1 cellular context compared by ENCODE assay signal in the genomic region with DNA sequence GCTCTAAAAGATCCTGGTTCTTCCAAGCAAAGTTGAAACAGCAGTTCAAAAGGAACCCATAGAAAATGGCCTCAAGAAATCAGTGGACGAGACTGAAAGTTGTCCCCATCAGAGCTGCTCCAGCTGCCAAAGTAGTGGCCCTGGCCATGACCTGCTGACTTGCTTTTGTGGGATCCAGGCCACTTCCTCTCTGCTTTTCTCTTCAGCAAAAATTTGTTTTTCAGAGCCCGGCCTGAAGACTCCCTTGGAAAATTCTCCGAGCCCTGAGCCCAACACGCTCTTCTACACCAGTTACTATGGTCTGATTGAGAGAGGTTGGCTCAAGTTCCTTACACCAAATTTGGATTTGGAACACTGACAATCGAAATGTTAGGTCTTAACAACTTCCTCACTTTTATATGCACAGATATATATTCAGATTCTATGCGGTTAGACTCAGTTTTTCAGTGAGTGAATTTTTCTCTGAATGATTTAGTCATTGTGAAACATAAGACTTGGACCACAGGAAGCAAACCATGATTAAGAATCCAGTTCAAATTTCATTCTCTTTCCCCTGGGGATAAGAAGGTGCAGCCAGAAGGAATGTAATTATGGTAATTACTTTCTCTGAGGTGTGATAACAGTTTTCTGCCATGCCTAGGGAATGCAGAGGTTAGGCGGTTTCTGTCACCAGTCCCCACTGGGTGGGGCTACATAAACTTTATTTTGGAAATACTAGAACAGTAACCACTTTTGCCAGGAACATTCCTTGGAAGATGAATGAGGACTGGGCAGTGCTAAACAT.
TF ChIP-seq lines count a peak whose summit lies in the region.

No MANE protein-coding gene starts in this region.

TF ChIP-seq in SK-N-SH treated with all-trans-retinoic acid at 6 μM for 48 hours, 23 proteins besides CTCF, POLR2A, EP300 and RAD21 (continued from another document):
- TF ChIP-seq, protein P1, sequence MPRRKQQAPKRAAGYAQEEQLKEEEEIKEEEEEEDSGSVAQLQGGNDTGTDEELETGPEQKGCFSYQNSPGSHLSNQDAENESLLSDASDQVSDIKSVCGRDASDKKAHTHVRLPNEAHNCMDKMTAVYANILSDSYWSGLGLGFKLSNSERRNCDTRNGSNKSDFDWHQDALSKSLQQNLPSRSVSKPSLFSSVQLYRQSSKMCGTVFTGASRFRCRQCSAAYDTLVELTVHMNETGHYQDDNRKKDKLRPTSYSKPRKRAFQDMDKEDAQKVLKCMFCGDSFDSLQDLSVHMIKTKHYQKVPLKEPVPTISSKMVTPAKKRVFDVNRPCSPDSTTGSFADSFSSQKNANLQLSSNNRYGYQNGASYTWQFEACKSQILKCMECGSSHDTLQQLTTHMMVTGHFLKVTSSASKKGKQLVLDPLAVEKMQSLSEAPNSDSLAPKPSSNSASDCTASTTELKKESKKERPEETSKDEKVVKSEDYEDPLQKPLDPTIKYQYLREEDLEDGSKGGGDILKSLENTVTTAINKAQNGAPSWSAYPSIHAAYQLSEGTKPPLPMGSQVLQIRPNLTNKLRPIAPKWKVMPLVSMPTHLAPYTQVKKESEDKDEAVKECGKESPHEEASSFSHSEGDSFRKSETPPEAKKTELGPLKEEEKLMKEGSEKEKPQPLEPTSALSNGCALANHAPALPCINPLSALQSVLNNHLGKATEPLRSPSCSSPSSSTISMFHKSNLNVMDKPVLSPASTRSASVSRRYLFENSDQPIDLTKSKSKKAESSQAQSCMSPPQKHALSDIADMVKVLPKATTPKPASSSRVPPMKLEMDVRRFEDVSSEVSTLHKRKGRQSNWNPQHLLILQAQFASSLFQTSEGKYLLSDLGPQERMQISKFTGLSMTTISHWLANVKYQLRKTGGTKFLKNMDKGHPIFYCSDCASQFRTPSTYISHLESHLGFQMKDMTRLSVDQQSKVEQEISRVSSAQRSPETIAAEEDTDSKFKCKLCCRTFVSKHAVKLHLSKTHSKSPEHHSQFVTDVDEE (CRISPR knock-in tag; IDR thresholded peaks at IDR 0.05): no peak
- TF ChIP-seq ZFP3 (CRISPR knock-in tag; IDR thresholded peaks at IDR 0.05) (no peak), RARB (CRISPR knock-in tag; IDR thresholded peaks at IDR 0.05) (no peak), ZNF565 (CRISPR knock-in tag; conservative IDR thresholded peaks at IDR 0.05; ENCODE audit: low read depth) (no peak), SNAI2 (CRISPR knock-in tag; IDR thresholded peaks at IDR 0.05) (no peak)
